30 cellular contexts compared by ENCODE assay signal in the genomic region with DNA sequence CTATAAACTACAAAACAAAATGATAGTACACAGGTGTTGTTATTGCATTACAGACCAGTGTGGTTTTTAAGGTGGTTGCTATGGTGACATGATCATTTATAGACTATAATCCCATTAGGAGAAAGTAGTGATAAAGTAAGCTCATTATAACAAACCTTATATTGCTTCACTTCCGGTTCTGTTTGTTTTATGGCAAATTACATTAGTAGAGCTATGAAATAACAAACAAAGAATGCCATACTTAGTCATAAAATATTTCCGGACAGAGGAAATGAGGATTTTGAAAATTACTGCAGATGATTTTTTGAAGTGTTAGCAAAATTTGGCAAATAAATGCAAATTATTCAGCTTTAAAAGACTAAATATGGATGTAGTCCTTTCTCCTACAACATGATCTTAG.
"Had no signal": no experiment of that assay in that cellular context is flagged by ENCODE, and none has a peak within 500 bp of the region (broad histone marks: within the 10 kb centered on the region; RNA-seq: fewer than 3 reads in every experiment).

No MANE protein-coding gene starts in this region.

- H3K36me3 Mint-ChIP-seq: activated naive CD4-positive, alpha-beta T cell treated with anti-CD3 and anti-CD28 coated beads, Interleukin-2, amount 10 ng/mL, durations not matched to agents 7 days and 5 days; activated naive CD8-positive, alpha-beta T cell treated with anti-CD3 and anti-CD28 coated beads, Interleukin-2, amount 10 ng/mL, durations not matched to agents 7 days and 5 days; natural killer cell; neural progenitor cell; stimulated activated naive B cell treated with anti-CD40 and anti-IgM and Interleukin-4, amounts not matched to agents 10 μg/mL and 1 μg/mL and 100 μg/mL, for 72 hours had no signal

- H3K9me3 Mint-ChIP-seq: activated naive CD4-positive, alpha-beta T cell treated with anti-CD3 and anti-CD28 coated beads, Interleukin-2, amount 10 ng/mL, durations not matched to agents 7 days and 5 days; activated naive CD8-positive, alpha-beta T cell treated with anti-CD3 and anti-CD28 coated beads, Interleukin-2, amount 10 ng/mL, durations not matched to agents 7 days and 5 days; neural progenitor cell had no signal

- H3K27ac Mint-ChIP-seq: activated naive CD4-positive, alpha-beta T cell treated with anti-CD3 and anti-CD28 coated beads, Interleukin-2, amount 10 ng/mL, durations not matched to agents 7 days and 5 days; activated naive CD8-positive, alpha-beta T cell treated with anti-CD3 and anti-CD28 coated beads, Interleukin-2, amount 10 ng/mL, durations not matched to agents 7 days and 5 days; natural killer cell; neural progenitor cell; stimulated activated naive B cell treated with anti-CD40 and anti-IgM and Interleukin-4, amounts not matched to agents 10 μg/mL and 1 μg/mL and 100 μg/mL, for 72 hours had no signal

- DNase-seq: activated CD4-positive, alpha-beta T cell treated with anti-CD3 and anti-CD28 coated beads for 48 hours; activated CD4-positive, alpha-beta T cell treated with anti-CD3 and anti-CD28 coated beads, Interleukin-2, amount 50 U/mL, for 48 hours; activated CD8-positive, alpha-beta memory T cell treated with anti-CD3 and anti-CD28 coated beads for 24 hours; activated effector memory CD4-positive, alpha-beta T cell treated with Interleukin-2 at 50 U/mL for 16 hours; activated naive CD4-positive, alpha-beta T cell treated with anti-CD3 and anti-CD28 coated beads, Interleukin-2, amount 10 ng/mL, durations not matched to agents 7 days and 5 days; activated naive CD8-positive, alpha-beta T cell treated with anti-CD3 and anti-CD28 coated beads, Interleukin-2, amount 10 ng/mL, durations not matched to agents 7 days and 5 days; amniotic stem cell; brain microvascular endothelial cell; effector CD8-positive, alpha-beta T cell; erythroblast; islet precursor cell; left ventricle myocardium inferior; mesendoderm; natural killer cell; occipital lobe; right cardiac atrium; stimulated activated CD4-positive, alpha-beta T cell treated with anti-CD3 and anti-CD28 coated beads, Interleukin-15, amount 100 ng/mL, for 24 hours; stimulated activated CD4-positive, alpha-beta T cell treated with anti-CD3 and anti-CD28 coated beads, Interleukin-2, amount 100 ng/mL, for 24 hours; stimulated activated naive B cell treated with anti-CD40 and anti-IgM and Interleukin-4, amounts not matched to agents 10 μg/mL and 1 μg/mL and 100 μg/mL, for 72 hours; stomach; T1000; thyroid gland; upper lobe of left lung; WERI-Rb-1 had no signal

- H3K4me3 Mint-ChIP-seq: activated naive CD4-positive, alpha-beta T cell treated with anti-CD3 and anti-CD28 coated beads, Interleukin-2, amount 10 ng/mL, durations not matched to agents 7 days and 5 days; activated naive CD8-positive, alpha-beta T cell treated with anti-CD3 and anti-CD28 coated beads, Interleukin-2, amount 10 ng/mL, durations not matched to agents 7 days and 5 days; central memory CD8-positive, alpha-beta T cell; natural killer cell; neural progenitor cell; stimulated activated naive B cell treated with anti-CD40 and anti-IgM and Interleukin-4, amounts not matched to agents 10 μg/mL and 1 μg/mL and 100 μg/mL, for 72 hours had no signal

- H3K4me3 ChIP-seq: gastroesophageal sphincter, hepatocyte, left ventricle myocardium inferior, lung, neural progenitor cell, stomach, thyroid gland, upper lobe of left lung had no signal

- H3K27ac ChIP-seq: brain microvascular endothelial cell, gastroesophageal sphincter, hepatocyte, left ventricle myocardium inferior, neural progenitor cell, parathyroid adenoma, stomach, thyroid gland, upper lobe of left lung, WERI-Rb-1 had no signal

- H3K9ac ChIP-seq: neural progenitor cell, parathyroid adenoma had no signal

- H3K36me3 ChIP-seq: brain microvascular endothelial cell, gastroesophageal sphincter, left ventricle myocardium inferior, neural progenitor cell, stomach, thyroid gland, upper lobe of left lung, WERI-Rb-1 had no signal

- H3K27me3 ChIP-seq: brain microvascular endothelial cell, gastroesophageal sphincter, hepatocyte, neural progenitor cell, stomach, thyroid gland, upper lobe of left lung had no signal

- H3K4me1 Mint-ChIP-seq: activated naive CD4-positive, alpha-beta T cell treated with anti-CD3 and anti-CD28 coated beads, Interleukin-2, amount 10 ng/mL, durations not matched to agents 7 days and 5 days; activated naive CD8-positive, alpha-beta T cell treated with anti-CD3 and anti-CD28 coated beads, Interleukin-2, amount 10 ng/mL, durations not matched to agents 7 days and 5 days; central memory CD8-positive, alpha-beta T cell; natural killer cell; neural progenitor cell; stimulated activated naive B cell treated with anti-CD40 and anti-IgM and Interleukin-4, amounts not matched to agents 10 μg/mL and 1 μg/mL and 100 μg/mL, for 72 hours had no signal

- H3K9me3 ChIP-seq: gastroesophageal sphincter, left ventricle myocardium inferior, stomach, thyroid gland, upper lobe of left lung had no signal

- H3K4me1 ChIP-seq: gastroesophageal sphincter, left ventricle myocardium inferior, neural progenitor cell, parathyroid adenoma, stomach, thyroid gland, upper lobe of left lung had no signal

- H3K27me3 Mint-ChIP-seq: activated naive CD4-positive, alpha-beta T cell treated with anti-CD3 and anti-CD28 coated beads, Interleukin-2, amount 10 ng/mL, durations not matched to agents 7 days and 5 days; activated naive CD8-positive, alpha-beta T cell treated with anti-CD3 and anti-CD28 coated beads, Interleukin-2, amount 10 ng/mL, durations not matched to agents 7 days and 5 days; central memory CD8-positive, alpha-beta T cell; stimulated activated naive B cell treated with anti-CD40 and anti-IgM and Interleukin-4, amounts not matched to agents 10 μg/mL and 1 μg/mL and 100 μg/mL, for 72 hours had no signal
